In the genomic region with DNA sequence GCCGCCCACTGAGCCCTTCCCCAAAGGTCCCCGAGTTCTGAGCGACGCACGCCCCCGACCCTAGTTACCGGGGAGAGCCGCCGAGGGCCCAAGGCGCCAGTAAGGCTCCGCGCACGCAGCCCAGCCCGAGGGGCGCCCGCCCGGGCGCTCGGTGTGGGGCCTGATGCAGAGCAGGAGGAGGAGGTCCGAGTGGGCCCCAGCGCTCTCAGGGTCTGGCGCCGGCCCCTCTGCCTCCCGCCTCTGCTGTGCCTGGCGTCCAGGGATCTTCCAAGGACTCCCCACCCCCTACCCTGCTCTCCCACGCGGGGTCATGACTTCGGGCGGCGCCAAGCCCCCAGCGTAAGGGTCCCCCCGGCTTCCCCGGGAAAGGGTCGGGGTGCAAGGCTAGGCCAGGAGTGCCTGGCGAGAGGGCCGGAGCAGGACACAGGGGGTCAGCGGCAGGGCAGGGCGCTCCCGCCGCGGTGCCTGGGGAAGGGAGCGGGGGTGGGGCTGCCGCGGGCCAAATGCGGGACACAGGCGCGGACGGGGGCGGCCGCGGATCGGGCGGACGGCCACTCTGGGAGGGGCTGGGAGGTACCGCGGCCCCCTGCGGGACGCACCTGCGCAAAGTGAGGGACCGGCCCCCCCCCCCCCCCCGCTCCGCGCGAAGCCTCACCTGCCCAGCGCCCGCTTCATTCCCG, we compare ENCODE assay signal across 1 cellular context.
A peak's percentile ranks its signal among the peaks of the same experiment; 100 is the strongest.
TF ChIP-seq lines count a peak whose summit lies in the region.

No MANE protein-coding gene starts in this region.

TF ChIP-seq in HEK293, 187 proteins besides CTCF, POLR2A, EP300 and RAD21 (continued from another document):
- TF ChIP-seq ZEB2 (tag by site-specific recombination; IDR thresholded peaks at IDR 0.05), result 0 out of 2 replicates have a peak, but pooled peaks have one; percentile 29
- TF ChIP-seq, protein P1, sequence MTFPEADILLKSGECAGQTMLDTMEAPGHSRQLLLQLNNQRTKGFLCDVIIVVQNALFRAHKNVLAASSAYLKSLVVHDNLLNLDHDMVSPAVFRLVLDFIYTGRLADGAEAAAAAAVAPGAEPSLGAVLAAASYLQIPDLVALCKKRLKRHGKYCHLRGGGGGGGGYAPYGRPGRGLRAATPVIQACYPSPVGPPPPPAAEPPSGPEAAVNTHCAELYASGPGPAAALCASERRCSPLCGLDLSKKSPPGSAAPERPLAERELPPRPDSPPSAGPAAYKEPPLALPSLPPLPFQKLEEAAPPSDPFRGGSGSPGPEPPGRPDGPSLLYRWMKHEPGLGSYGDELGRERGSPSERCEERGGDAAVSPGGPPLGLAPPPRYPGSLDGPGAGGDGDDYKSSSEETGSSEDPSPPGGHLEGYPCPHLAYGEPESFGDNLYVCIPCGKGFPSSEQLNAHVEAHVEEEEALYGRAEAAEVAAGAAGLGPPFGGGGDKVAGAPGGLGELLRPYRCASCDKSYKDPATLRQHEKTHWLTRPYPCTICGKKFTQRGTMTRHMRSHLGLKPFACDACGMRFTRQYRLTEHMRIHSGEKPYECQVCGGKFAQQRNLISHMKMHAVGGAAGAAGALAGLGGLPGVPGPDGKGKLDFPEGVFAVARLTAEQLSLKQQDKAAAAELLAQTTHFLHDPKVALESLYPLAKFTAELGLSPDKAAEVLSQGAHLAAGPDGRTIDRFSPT (tag by site-specific recombination; IDR thresholded peaks at IDR 0.05), result 0 out of 2 replicates have a peak, but pooled peaks have one; percentile 22
- peak; percentile 76 for TF ChIP-seq SP3 (tag by site-specific recombination; IDR thresholded peaks at IDR 0.05)
- TF ChIP-seq ZBTB1 (tag by site-specific recombination; IDR thresholded peaks at IDR 0.05), result no peak
- TF ChIP-seq, protein P2, sequence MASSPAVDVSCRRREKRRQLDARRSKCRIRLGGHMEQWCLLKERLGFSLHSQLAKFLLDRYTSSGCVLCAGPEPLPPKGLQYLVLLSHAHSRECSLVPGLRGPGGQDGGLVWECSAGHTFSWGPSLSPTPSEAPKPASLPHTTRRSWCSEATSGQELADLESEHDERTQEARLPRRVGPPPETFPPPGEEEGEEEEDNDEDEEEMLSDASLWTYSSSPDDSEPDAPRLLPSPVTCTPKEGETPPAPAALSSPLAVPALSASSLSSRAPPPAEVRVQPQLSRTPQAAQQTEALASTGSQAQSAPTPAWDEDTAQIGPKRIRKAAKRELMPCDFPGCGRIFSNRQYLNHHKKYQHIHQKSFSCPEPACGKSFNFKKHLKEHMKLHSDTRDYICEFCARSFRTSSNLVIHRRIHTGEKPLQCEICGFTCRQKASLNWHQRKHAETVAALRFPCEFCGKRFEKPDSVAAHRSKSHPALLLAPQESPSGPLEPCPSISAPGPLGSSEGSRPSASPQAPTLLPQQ (tag by site-specific recombination; IDR thresholded peaks at IDR 0.05), result peak; percentile 97
